8 cellular contexts compared by ENCODE assay signal in genomic region chr1:206738370-206739366, GRCh38. TPM values are rescaled to one million over a fixed set of nuclear protein-coding genes. Genes with fewer than 3 reads are reported as not detected.
DNase-seq lines count a peak whose midpoint lies in the region; ATAC-seq and TF ChIP-seq lines count a peak whose summit lies in the region.

No MANE protein-coding gene starts in this region.

- H3K4me1 Mint-ChIP-seq in MCF 10A (ENCODE audit: insufficient read depth, unreplicated experiment) = peaks cover 9% of the 10 kb centered on the region

- peaks cover 57% of the 10 kb centered on the region for H3K36me3 Mint-ChIP-seq in MCF 10A (ENCODE audit: insufficient read depth, unreplicated experiment)

- BruUV-seq in MCF 10A (replicated peaks; lab: Mats Ljungman, UMichigan) = TSS peak; percentile 0

- H3K27ac Mint-ChIP-seq in MCF 10A (ENCODE audit: low read depth, unreplicated experiment) = peak overlapping the region; percentile 1

- H3K4me3 ChIP-seq in breast epithelium (no peak overlapping the region), WERI-Rb-1 (ENCODE audit: low read depth, low read length) (no peak overlapping the region)

- H3K27me3 ChIP-seq in breast epithelium (no peaks in the 10 kb centered on the region), WERI-Rb-1 (ENCODE audit: insufficient read depth, low read depth, severe bottlenecking) (no peaks in the 10 kb centered on the region)

- CTCF ChIA-PET in MCF 10A (lab: Yijun Ruan, JAX) = interaction anchor here (0.5 to 9.2 kb wide), 30 partner anchors 8 to 341 kb away, joined by 3 to 297 read pairs (median 4); partner anchors contain the start of genes DYRK3 and IL10

- peaks cover 7 to 11% of the 10 kb centered on the region in 2 donors for H3K4me1 ChIP-seq in breast epithelium

- H3K9me3 ChIP-seq in breast epithelium = no peaks in the 10 kb centered on the region
- H3K9me3 ChIP-seq in WERI-Rb-1 (ENCODE audit: severe bottlenecking) = no peaks in the 10 kb centered on the region

- H3K27ac ChIP-seq in breast epithelium (peak overlapping the region in 1 of 2 donors; percentile 74), WERI-Rb-1 (no peak overlapping the region)

- H3K27me3 Mint-ChIP-seq in MCF 10A (ENCODE audit: insufficient read depth, unreplicated experiment) = no peaks in the 10 kb centered on the region

- no peak overlapping the region for H3K4me3 Mint-ChIP-seq in MCF 10A (ENCODE audit: unreplicated experiment)

- peak; percentile 74 for DNase-seq in MCF 10A (ENCODE audit: unreplicated experiment)
- DNase-seq in breast epithelium (ENCODE audit: low spot score in 2 of 2) = no peak
- DNase-seq in WERI-Rb-1 = peak; percentile 53
- DNase-seq in left colon = no peak
- DNase-seq in activated effector memory CD4-positive, alpha-beta T cell treated with anti-CD3 and anti-CD28 coated beads, Interleukin-2, amount 50 U/mL, for 16 hours = no peak
- no peak for DNase-seq in GOT3 (lab: John Stamatoyannopoulos, UW)
- DNase-seq in globus pallidus (ENCODE audit: low spot score) = no peak

- ATAC-seq in HG03460 (IDR thresholded peaks at IDR 0.05; ENCODE audit: unreplicated experiment) (peak; percentile 3), left colon (peak; percentile 52)

- TF ChIP-seq POLR2A in breast epithelium (IDR thresholded peaks at IDR 0.05) = no peak

- POLR2A ChIA-PET in MCF 10A (lab: Yijun Ruan, JAX) = interaction anchor here (0.5 to 1.5 kb wide), 3 partner anchors 137 to 174 kb away, joined by 3 to 4 read pairs (median 3); no protein-coding TSS in a partner anchor

- intact Hi-C loops in MCF 10A (cut with micrococcal nuclease) = loop anchor here (1.0 kb wide), 2 partner anchors 127 to 174 kb away; partner anchors contain the start of gene IL20
- intact Hi-C loops in breast epithelium (cut with DNase I; ENCODE audit: low total_unique reads) = loop anchor here (5.0 kb wide), 1 partner anchor 174 kb away; no protein-coding TSS in a partner anchor
- intact Hi-C loops in left colon (cut with DNase I, micrococcal nuclease) = loop anchor here in 1 of 2 donors (10.0 kb wide), 1 partner anchor 176 kb away; no protein-coding TSS in a partner anchor

- peak; percentile 57 for TF ChIP-seq CTCF in MCF 10A (IDR thresholded peaks at IDR 0.05; ENCODE audit: unreplicated experiment)
- peak in 1 of 3 donors; percentile 32 for TF ChIP-seq CTCF in breast epithelium (IDR thresholded peaks at IDR 0.05)
- TF ChIP-seq CTCF in WERI-Rb-1 (IDR thresholded peaks at IDR 0.05; ENCODE audit: low read depth, low read length) = peak; percentile 77

- H3K36me3 ChIP-seq in breast epithelium (no peaks in the 10 kb centered on the region), WERI-Rb-1 (peaks cover 19% of the 10 kb centered on the region)

- no peaks in the 10 kb centered on the region for H3K9me3 Mint-ChIP-seq in MCF 10A (ENCODE audit: unreplicated experiment)

RNA-seq across cellular contexts. Expression of gene IL19, which starts 31.9 kb away (rescaled TPM):
- total RNA-seq in MCF 10A (2022) (not detected in 2 replicates), breast epithelium (not detected), left colon (not detected)

RNA-seq across cellular contexts. Expression of gene IL10, which starts 33.6 kb away (rescaled TPM):
- total RNA-seq in MCF 10A (2022) (not detected in 2 replicates), breast epithelium (1 to 10 TPM in 2 of 3 donors, under 1 TPM in 1; 0.98 to 5.3 (median 4.3) TPM), left colon (1 to 10 TPM; 1.1 to 1.5 TPM)

RNA-seq across cellular contexts. Expression of gene MAPKAPK2, which starts 54.0 kb away (rescaled TPM):
- total RNA-seq in MCF 10A (2022) (142 and 178 TPM in 2 replicates), breast epithelium (10 to 100 TPM; 47.4 to 69.2 (median 67.2) TPM), left colon (10 to 100 TPM; 62.5 to 80.8 TPM)

Comparison
In these comparisons a context has a peak if more than half of its experiments do, and no peak if none do; other contexts are left out.
1. DNase-seq: peak in MCF 10A (single experiment) and WERI-Rb-1 (single experiment); none in breast epithelium (0 of 2), left colon (0 of 2), activated effector memory CD4-positive, alpha-beta T cell treated with anti-CD3 and anti-CD28 coated beads, Interleukin-2, amount 50 U/mL, for 16 hours (single experiment), GOT3 (single experiment) and globus pallidus (single experiment).